In the genomic region with DNA sequence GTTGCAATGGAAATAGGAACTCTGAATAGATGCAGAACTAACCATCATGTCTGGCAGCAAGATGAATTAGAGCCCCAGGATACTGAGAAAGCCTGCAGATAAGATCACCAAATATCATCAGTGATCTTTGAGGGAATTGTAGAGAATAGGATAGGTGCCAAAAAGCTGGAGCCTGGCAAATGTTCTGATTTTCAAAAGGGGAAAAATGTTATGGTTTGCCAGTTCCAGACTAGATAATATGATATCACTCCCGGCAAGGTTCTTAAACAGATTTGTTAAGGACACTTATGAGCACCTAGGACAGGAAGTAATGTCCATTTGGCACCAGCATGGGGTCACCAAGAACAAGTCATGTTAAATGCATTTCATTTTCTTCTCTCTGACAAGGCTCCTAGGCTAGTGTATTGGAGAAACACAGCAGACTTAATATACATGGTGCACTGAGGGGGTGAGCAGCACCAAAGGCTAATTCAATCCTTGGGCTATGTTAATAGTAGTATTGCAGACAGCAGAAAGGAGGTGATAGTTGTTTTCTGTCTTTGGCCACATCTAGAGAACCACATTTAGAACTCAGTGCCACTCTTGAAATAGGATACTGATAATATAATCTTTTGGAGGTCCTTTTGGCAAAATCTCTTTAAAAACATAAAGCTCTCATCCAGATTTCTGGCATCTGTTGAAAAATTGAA, we compare ENCODE assay signal across 22 cellular contexts.
"Had no signal": no experiment of that assay in that cellular context is flagged by ENCODE, and none has a peak within 500 bp of the region (broad histone marks: within the 10 kb centered on the region; RNA-seq: fewer than 3 reads in every experiment).

No MANE protein-coding gene starts in this region.

- H3K4me3 ChIP-seq: lung, right lobe of liver, skin epidermis, stomach, transverse colon had no signal

- H3K27me3 ChIP-seq: right lobe of liver, stomach, transverse colon had no signal

- H3K4me3 Mint-ChIP-seq: activated CD4-positive, alpha-beta T cell treated with anti-CD3 and anti-CD28 coated beads, Interleukin-2, amount 10 ng/mL, durations not matched to agents 24 days and 14 days; activated CD8-positive, alpha-beta memory T cell treated with anti-CD3 and anti-CD28 coated beads, Interleukin-2, amount 10 ng/mL, durations not matched to agents 7 days and 5 days; activated CD8-positive, alpha-beta T cell treated with anti-CD3 and anti-CD28 coated beads for 36 hours; activated naive CD4-positive, alpha-beta T cell treated with anti-CD3 and anti-CD28 coated beads, Interleukin-2, amount 10 ng/mL, durations not matched to agents 7 days and 5 days; activated naive CD8-positive, alpha-beta T cell treated with anti-CD3 and anti-CD28 coated beads, Interleukin-2, amount 50 U/mL, for 24 hours; dendritic cell treated with granulocyte-macrophage colony-stimulating factor and Interleukin-4, amounts not matched to agents 40 ng/mL and 50 ng/mL, for 4 days; natural killer cell; stimulated activated effector memory CD8-positive, alpha-beta T cell treated with anti-CD3 and anti-CD28 coated beads, Interleukin-12 subunit alpha, Interleukin-12 subunit beta, amount 100 ng/mL, for 72 hours had no signal

- DNase-seq: activated CD4-positive, alpha-beta T cell treated with anti-CD3 and anti-CD28 coated beads, Interleukin-2, amount 10 ng/mL, durations not matched to agents 24 days and 14 days; activated CD8-positive, alpha-beta memory T cell treated with anti-CD3 and anti-CD28 coated beads, Interleukin-2, amount 10 ng/mL, durations not matched to agents 7 days and 5 days; activated CD8-positive, alpha-beta T cell treated with anti-CD3 and anti-CD28 coated beads for 36 hours; activated effector memory CD4-positive, alpha-beta T cell treated with anti-CD3 and anti-CD28 coated beads, Interleukin-2, amount 50 U/mL, for 16 hours; activated naive CD4-positive, alpha-beta T cell treated with anti-CD3 and anti-CD28 coated beads, Interleukin-2, amount 10 ng/mL, durations not matched to agents 7 days and 5 days; activated naive CD8-positive, alpha-beta T cell treated with anti-CD3 and anti-CD28 coated beads, Interleukin-2, amount 50 U/mL, for 24 hours; activated T-cell treated with anti-CD3 and anti-CD28 coated beads for 4 hours; caudate nucleus; effector CD8-positive, alpha-beta T cell; erythroblast; foreskin fibroblast; midbrain; natural killer cell; occipital lobe; right lobe of liver; stimulated activated CD4-positive, alpha-beta T cell treated with anti-CD3 and anti-CD28 coated beads, Interleukin-2, amount 100 ng/mL, for 24 hours; stomach; transverse colon had no signal

- H3K36me3 ChIP-seq: right lobe of liver, stomach, transverse colon had no signal

- H3K27me3 Mint-ChIP-seq: activated CD8-positive, alpha-beta T cell treated with anti-CD3 and anti-CD28 coated beads for 36 hours had no signal

- H3K9me3 Mint-ChIP-seq: activated CD8-positive, alpha-beta T cell treated with anti-CD3 and anti-CD28 coated beads for 36 hours; activated naive CD4-positive, alpha-beta T cell treated with anti-CD3 and anti-CD28 coated beads, Interleukin-2, amount 10 ng/mL, durations not matched to agents 7 days and 5 days; activated naive CD8-positive, alpha-beta T cell treated with anti-CD3 and anti-CD28 coated beads, Interleukin-2, amount 50 U/mL, for 24 hours; dendritic cell treated with granulocyte-macrophage colony-stimulating factor and Interleukin-4, amounts not matched to agents 40 ng/mL and 50 ng/mL, for 4 days; natural killer cell; stimulated activated effector memory CD8-positive, alpha-beta T cell treated with anti-CD3 and anti-CD28 coated beads, Interleukin-12 subunit alpha, Interleukin-12 subunit beta, amount 100 ng/mL, for 72 hours had no signal

- H3K9me3 ChIP-seq: right lobe of liver, stomach, transverse colon had no signal

- H3K36me3 Mint-ChIP-seq: activated CD8-positive, alpha-beta memory T cell treated with anti-CD3 and anti-CD28 coated beads, Interleukin-2, amount 10 ng/mL, durations not matched to agents 7 days and 5 days; activated naive CD4-positive, alpha-beta T cell treated with anti-CD3 and anti-CD28 coated beads, Interleukin-2, amount 10 ng/mL, durations not matched to agents 7 days and 5 days; natural killer cell; stimulated activated effector memory CD8-positive, alpha-beta T cell treated with anti-CD3 and anti-CD28 coated beads, Interleukin-12 subunit alpha, Interleukin-12 subunit beta, amount 100 ng/mL, for 72 hours had no signal

- H3K27ac ChIP-seq: right lobe of liver, skin epidermis, stomach, transverse colon had no signal

- H3K27ac Mint-ChIP-seq: activated CD4-positive, alpha-beta T cell treated with anti-CD3 and anti-CD28 coated beads, Interleukin-2, amount 10 ng/mL, durations not matched to agents 24 days and 14 days; activated CD8-positive, alpha-beta memory T cell treated with anti-CD3 and anti-CD28 coated beads, Interleukin-2, amount 10 ng/mL, durations not matched to agents 7 days and 5 days; activated CD8-positive, alpha-beta T cell treated with anti-CD3 and anti-CD28 coated beads for 36 hours; activated naive CD8-positive, alpha-beta T cell treated with anti-CD3 and anti-CD28 coated beads, Interleukin-2, amount 50 U/mL, for 24 hours; dendritic cell treated with granulocyte-macrophage colony-stimulating factor and Interleukin-4, amounts not matched to agents 40 ng/mL and 50 ng/mL, for 4 days; natural killer cell; stimulated activated effector memory CD8-positive, alpha-beta T cell treated with anti-CD3 and anti-CD28 coated beads, Interleukin-12 subunit alpha, Interleukin-12 subunit beta, amount 100 ng/mL, for 72 hours had no signal
